ENCODE assay signal across 23 cellular contexts in genomic region chr6:49541936-49542335, GRCh38. TPM values are rescaled to one million over a fixed set of nuclear protein-coding genes. Genes with fewer than 3 reads are reported as not detected.
DNase-seq lines count a peak whose midpoint lies in the region; ATAC-seq and TF ChIP-seq lines count a peak whose summit lies in the region.
"Had no signal": no experiment of that assay in that cellular context is flagged by ENCODE, and none has a peak within 500 bp of the region (broad histone marks: within the 10 kb centered on the region; RNA-seq: fewer than 3 reads in every experiment).

No MANE protein-coding gene starts in this region.

- 65 to 69% methylated on average over 3 of the region's 3 CpGs for WGBS in testis, 2 donors

- H3K27me3 ChIP-seq in testis: no peaks in the 10 kb centered on the region
- H3K27me3 ChIP-seq: esophagus squamous epithelium, Peyer's patch had no signal

- DNase-seq in NCI-H748 (lab: John Stamatoyannopoulos, UW; ENCODE audit: unreplicated experiment) (peak; percentile 42), NCI-H748 treated with DMSO at 0.1 percent for 48 hours (lab: John Stamatoyannopoulos, UW) (no peak), NCI-H69 (lab: John Stamatoyannopoulos, UW) (peak; percentile 94), choroid plexus epithelial cell (ENCODE audit: low read depth) (peak; percentile 51), testis (no peak)
- DNase-seq in activated naive CD4-positive, alpha-beta T cell (lab: John Stamatoyannopoulos, UW): no peak
- DNase-seq: activated CD8-positive, alpha-beta T cell treated with anti-CD3 and anti-CD28 coated beads, Interleukin-2, amount 10 ng/mL, durations not matched to agents 7 days and 5 days; anterior cingulate cortex; cortex of kidney; esophagus squamous epithelium; GDM1; left ventricle myocardium superior; naive thymus-derived CD4-positive, alpha-beta T cell; NCI-H345; Peyer's patch; stimulated activated CD4-positive, alpha-beta T cell treated with anti-CD3 and anti-CD28 coated beads, Interleukin-15, amount 100 ng/mL, for 24 hours; WERI-Rb-1 had no signal

- TF ChIP-seq POLR2A in testis (IDR thresholded peaks at IDR 0.05): no peak

- H3K9me3 ChIP-seq in testis: no peaks in the 10 kb centered on the region
- H3K9me3 ChIP-seq: esophagus squamous epithelium, Peyer's patch had no signal

- H3K4me1 ChIP-seq in testis: no peaks in the 10 kb centered on the region
- H3K4me1 ChIP-seq: Peyer's patch had no signal

- H3K4me3 ChIP-seq in choroid plexus epithelial cell (ENCODE audit: low read depth, low read length) (no peak overlapping the region), testis (no peak overlapping the region)
- H3K4me3 ChIP-seq: esophagus squamous epithelium, Peyer's patch had no signal

- no peaks in the 10 kb centered on the region for H3K36me3 ChIP-seq in testis (ENCODE audit: low read depth, missing control alignments)
- H3K36me3 ChIP-seq: esophagus squamous epithelium, Peyer's patch, WERI-Rb-1 had no signal

- H3K27ac ChIP-seq in testis: peak overlapping the region; percentile 64 to 73
- H3K27ac ChIP-seq: Peyer's patch, WERI-Rb-1 had no signal

- ATAC-seq in GM19395 (IDR thresholded peaks at IDR 0.05; ENCODE audit: unreplicated experiment): no peak
- ATAC-seq in HG02885 (IDR thresholded peaks at IDR 0.05; ENCODE audit: poor library complexity, unreplicated experiment): no peak
- ATAC-seq: activated CD8-positive, alpha-beta T cell treated with anti-CD3 and anti-CD28 coated beads, Interleukin-2, amount 10 ng/mL, durations not matched to agents 7 days and 5 days; left ventricle myocardium superior; naive thymus-derived CD4-positive, alpha-beta T cell had no signal

- intact Hi-C loops in testis (cut with DNase I; ENCODE audit: low total_unique reads): no loop called here

- TF ChIP-seq CTCF in choroid plexus epithelial cell (conservative IDR thresholded peaks at IDR 0.05; ENCODE audit: low read depth, low read length) (no peak), testis (IDR thresholded peaks at IDR 0.05) (no peak)

RNA-seq across cellular contexts. Expression of gene C6orf141, which starts 8.5 kb away (rescaled TPM):
- 10 to 100 TPM; 41.3 to 58.4 TPM for total RNA-seq in testis
- 11.3 TPM for polyA plus RNA-seq in testis (ENCODE audit: insufficient read depth, low read depth, low replicate concordance)
- total RNA-seq: activated T-helper 2 cell treated with anti-CD3 and anti-CD28 coated beads, Interferon-gamma antibody, Interleukin-2, Interleukin-4, amounts not matched to agents 10 μg/mL and 5 μg/mL and 100 μg/mL, durations not matched to agents 14 hours and 24 hours and 36 hours had no signal
- polyA plus RNA-seq: AG04450; naive thymus-derived CD4-positive, alpha-beta T cell had no signal

RNA-seq across cellular contexts. Expression of gene GLYATL3, which starts 42.2 kb away (rescaled TPM):
- total RNA-seq in testis: not detected
- polyA plus RNA-seq in testis (ENCODE audit: insufficient read depth, low read depth, low replicate concordance): not detected
- total RNA-seq: activated CD8-positive, alpha-beta T cell treated with anti-CD3 and anti-CD28 coated beads, Interleukin-2, amount 10 ng/mL, durations not matched to agents 7 days and 5 days; activated T-helper 2 cell treated with anti-CD3 and anti-CD28 coated beads, Interferon-gamma antibody, Interleukin-2, Interleukin-4, amounts not matched to agents 10 μg/mL and 5 μg/mL and 100 μg/mL, durations not matched to agents 14 hours and 24 hours and 36 hours; esophagus squamous epithelium; left ventricle myocardium superior; naive thymus-derived CD4-positive, alpha-beta T cell; Peyer's patch; pulmonary artery endothelial cell; temporal lobe had no signal
- polyA plus RNA-seq: AG04450; naive thymus-derived CD4-positive, alpha-beta T cell had no signal

Comparison
In these comparisons a context has a peak if more than half of its experiments do, and no peak if none do; other contexts are left out.
1. DNase-seq: peak in NCI-H748 (single experiment), NCI-H69 (single experiment) and choroid plexus epithelial cell (single experiment); none in NCI-H748 treated with DMSO at 0.1 percent for 48 hours (single experiment), testis (single experiment) and activated naive CD4-positive, alpha-beta T cell (0 of 4).